22 cellular contexts compared by ENCODE assay signal in genomic region chr13:59837101-59837500, GRCh38.
"Had no signal": no experiment of that assay in that cellular context is flagged by ENCODE, and none has a peak within 500 bp of the region (broad histone marks: within the 10 kb centered on the region; RNA-seq: fewer than 3 reads in every experiment).

No MANE protein-coding gene starts in this region.

- H3K27ac ChIP-seq: ascending aorta, cardiac muscle cell, esophagus muscularis mucosa, spleen, thoracic aorta had no signal

- H3K4me3 ChIP-seq: ascending aorta, cardiac muscle cell, esophagus muscularis mucosa, spleen, thoracic aorta had no signal

- DNase-seq: activated CD4-positive, alpha-beta T cell treated with anti-CD3 and anti-CD28 coated beads for 36 hours; activated CD4-positive, alpha-beta T cell treated with anti-CD3 and anti-CD28 coated beads, Interleukin-2, amount 50 U/mL, for 4 hours; activated CD4-positive, CD25-positive, alpha-beta regulatory T cell; activated effector memory CD4-positive, alpha-beta T cell treated with anti-CD3 and anti-CD28 coated beads, Interleukin-2, amount 50 U/mL, for 16 hours; activated naive CD4-positive, alpha-beta T cell treated with anti-CD3 and anti-CD28 coated beads for 36 hours; activated naive CD8-positive, alpha-beta T cell treated with anti-CD3 and anti-CD28 coated beads, Interleukin-2, amount 10 ng/mL, durations not matched to agents 7 days and 5 days; cerebellar nuclear complex; cortex of kidney; kidney; natural killer cell; posterior cingulate gyrus; right cardiac atrium; spleen; stimulated activated CD4-positive, alpha-beta T cell treated with anti-CD3 and anti-CD28 coated beads, Interleukin-2, amount 100 ng/mL, for 48 hours; T-helper 1 cell; trophoblast cell had no signal

- H3K36me3 ChIP-seq: ascending aorta, cardiac muscle cell, esophagus muscularis mucosa, spleen, thoracic aorta had no signal

- ATAC-seq: activated CD4-positive, alpha-beta T cell treated with anti-CD3 and anti-CD28 coated beads for 36 hours; natural killer cell; right cardiac atrium had no signal

- FAIRE-seq: endothelial cell of umbilical vein, urothelium cell line had no signal

- H3K9me3 ChIP-seq: esophagus muscularis mucosa, spleen, thoracic aorta had no signal

- H3K27me3 ChIP-seq: ascending aorta, cardiac muscle cell, esophagus muscularis mucosa, spleen had no signal

- H3K4me1 ChIP-seq: ascending aorta, esophagus muscularis mucosa, spleen had no signal
